Comparison of ENCODE assay signal across 10 cellular contexts in genomic region chr12:69471667-69472385, GRCh38. TPM values are rescaled to one million over a fixed set of nuclear protein-coding genes. Genes with fewer than 3 reads are reported as not detected.
A peak's percentile ranks its signal among the peaks of the same experiment; 100 is the strongest.
DNase-seq lines count a peak whose midpoint lies in the region; ATAC-seq and TF ChIP-seq lines count a peak whose summit lies in the region.
"Had no signal": no experiment of that assay in that cellular context is flagged by ENCODE, and none has a peak within 500 bp of the region (broad histone marks: within the 10 kb centered on the region; RNA-seq: fewer than 3 reads in every experiment).

No MANE protein-coding gene starts in this region.

- H3K79me2 ChIP-seq in H9 (ENCODE audit: insufficient read depth, low read length), result peaks cover 38% of the 10 kb centered on the region

- H3K9me3 Mint-ChIP-seq in H9, result no peaks in the 10 kb centered on the region

- H4K5ac ChIP-seq in H9 (ENCODE audit: insufficient read length, low read depth, low read length), result no peak overlapping the region

- H4K91ac ChIP-seq in H9 (ENCODE audit: insufficient read length, low read depth, low read length), result no peak overlapping the region

- no peaks in the 10 kb centered on the region for H3K9me3 ChIP-seq in H9 (ENCODE audit: control insufficient read depth, low read depth, low read length)
- H3K9me3 ChIP-seq in T-helper 17 cell (ENCODE audit: control insufficient read depth, low read length, poor library complexity, severe bottlenecking), result no peaks in the 10 kb centered on the region
- H3K9me3 ChIP-seq in skeletal muscle satellite cell (replicated peaks; ENCODE audit: low read length), result no peaks in the 10 kb centered on the region
- H3K9me3 ChIP-seq: prostate gland had no signal

- H3K27me3 Mint-ChIP-seq in H9 (ENCODE audit: low read depth) (no peaks in the 10 kb centered on the region), T-helper 17 cell (no peaks in the 10 kb centered on the region)

- H3K56ac ChIP-seq in H9 (ENCODE audit: insufficient read length, low read depth, low read length), result no peak overlapping the region

- no peak for ATAC-seq in T-helper 17 cell

- H3K27ac Mint-ChIP-seq in H9 (peak overlapping the region in 1 of 3 experiments; percentile 80; a peak in 2 of 7 replicates), T-helper 17 cell (peak overlapping the region; percentile 94)

- H3K36me3 Mint-ChIP-seq in H9 (ENCODE audit: insufficient read depth in 1 of 3, low read depth in 3 of 3) (no peaks in the 10 kb centered on the region; a peak in 2 of 7 replicates), T-helper 17 cell (ENCODE audit: low read depth) (peaks cover 4% of the 10 kb centered on the region)

- no peaks in the 10 kb centered on the region for H4K20me1 ChIP-seq in H9 (ENCODE audit: control insufficient read depth, insufficient read depth, insufficient read length)

- peak overlapping the region; percentile 94 for H3K4me2 ChIP-seq in H9 (ENCODE audit: insufficient read depth, insufficient read length, low read length)
- H3K4me2 ChIP-seq in skeletal muscle satellite cell (ENCODE audit: low read length), result peak overlapping the region; percentile 93

- WGBS in H9 (ENCODE audit: extremely low coverage, insufficient read length, low lambda C conversion rate), result no CpG with 5 or more reads among the region's 5 CpGs

- no peak overlapping the region for H3K18ac ChIP-seq in H9 (ENCODE audit: insufficient read length, low read depth, low read length)

- H2AK5ac ChIP-seq in H9 (ENCODE audit: insufficient read length, low read length), result no peak overlapping the region

- no peak overlapping the region for H2AFZ ChIP-seq in H9 (ENCODE audit: low read length)

- TF ChIP-seq CTCF in H9 (conservative IDR thresholded peaks at IDR 0.05), result no peak
- TF ChIP-seq CTCF in fibroblast of mammary gland (conservative IDR thresholded peaks at IDR 0.05; ENCODE audit: control insufficient read depth, insufficient read depth, low read depth, low read length), result no peak

- no peak overlapping the region for H2BK120ac ChIP-seq in H9 (ENCODE audit: low read depth, low read length, poor library complexity, severe bottlenecking)

- H3K4me1 Mint-ChIP-seq in H9, result peaks cover 64 to 81% of the 10 kb centered on the region in 2 experiments
- peaks cover 46% of the 10 kb centered on the region for H3K4me1 Mint-ChIP-seq in T-helper 17 cell

- peaks cover 4% of the 10 kb centered on the region for H3K79me1 ChIP-seq in H9 (ENCODE audit: insufficient read depth, low read depth, low read length, poor library complexity, severe bottlenecking)

- H3K27me3 ChIP-seq in H9 (ENCODE audit: insufficient read depth, low read length) (no peaks in the 10 kb centered on the region), skeletal muscle satellite cell (ENCODE audit: control insufficient read depth, insufficient read depth, low read length) (no peaks in the 10 kb centered on the region)

- no peak overlapping the region for H4K8ac ChIP-seq in H9 (replicated peaks; ENCODE audit: insufficient read length, low read depth, low read length)

- H3K4me3 ChIP-seq in fibroblast of mammary gland (ENCODE audit: control insufficient read depth, low read depth, low read length) (peak overlapping the region; percentile 88), skeletal muscle satellite cell (ENCODE audit: low read length) (peak overlapping the region; percentile 82)

- H2BK12ac ChIP-seq in H9 (ENCODE audit: insufficient read length, low read depth, low read length), result no peak overlapping the region

- H3K23me2 ChIP-seq in H9 (ENCODE audit: insufficient read length, low read depth, low read length, poor library complexity, severe bottlenecking), result peaks cover 4% of the 10 kb centered on the region

- no peak overlapping the region for H2BK5ac ChIP-seq in H9 (ENCODE audit: insufficient read length, low read length)

- H2BK15ac ChIP-seq in H9 (ENCODE audit: low read depth, low read length), result no peak overlapping the region

- peaks cover 6% of the 10 kb centered on the region; the same call in 1 of the 2 replicates for H3K4me1 ChIP-seq in H9 (ENCODE audit: insufficient read depth, low read length)
- peaks cover 50% of the 10 kb centered on the region for H3K4me1 ChIP-seq in skeletal muscle satellite cell (ENCODE audit: control insufficient read depth, insufficient read depth, low read length)

- peak overlapping the region; percentile 17 for H3K9ac ChIP-seq in H9 (ENCODE audit: extremely low read depth, insufficient read length, low read length)
- peak overlapping the region; percentile 98 for H3K9ac ChIP-seq in skeletal muscle satellite cell (ENCODE audit: low read depth, low read length)

- DNase-seq in H9 (no peak), T-helper 17 cell (no peak), fibroblast of mammary gland (ENCODE audit: low read depth) (no peak), NCI-H1417 (lab: John Stamatoyannopoulos, UW) (no peak), SHP77 treated with DMSO at 0.1 percent for 48 hours (lab: John Stamatoyannopoulos, UW) (no peak), epidermal melanocyte (ENCODE audit: insufficient read length, low spot score) (no peak)
- DNase-seq: activated effector memory CD4-positive, alpha-beta T cell treated with Interleukin-2 at 50 U/mL for 16 hours; NCI-H146 had no signal

- H3K14ac ChIP-seq in H9 (ENCODE audit: insufficient read depth, low read length), result no peak overlapping the region

- H3K23ac ChIP-seq in H9 (ENCODE audit: insufficient read length, low read depth, low read length), result no peak overlapping the region

- H2BK20ac ChIP-seq in H9 (ENCODE audit: low read depth, low read length, poor library complexity, severe bottlenecking), result no peak overlapping the region

- no peaks in the 10 kb centered on the region for H3K36me3 ChIP-seq in skeletal muscle satellite cell (ENCODE audit: insufficient read depth, low read length)
- H3K36me3 ChIP-seq: prostate gland had no signal

- H3K27ac ChIP-seq in H9 (ENCODE audit: insufficient read length, low read depth, low read length), result no peak overlapping the region

- peak overlapping the region; percentile 95 to 97 for H3K4me3 Mint-ChIP-seq in H9
- peak overlapping the region; percentile 96 for H3K4me3 Mint-ChIP-seq in T-helper 17 cell

- no peak overlapping the region for H3T11ph ChIP-seq in H9 (ENCODE audit: low read length)

- H3K4ac ChIP-seq in H9 (ENCODE audit: low read depth, low read length), result no peak overlapping the region

RNA-seq across cellular contexts. Expression of gene FRS2, which starts 1.6 kb away (rescaled TPM):
- total RNA-seq in H9 (2021), result 30.6 and 33.7 TPM in 2 replicates
- 10 to 100 TPM; 26.8 to 27.9 TPM for total RNA-seq in T-helper 17 cell
- 20.1 and 22.3 TPM in 2 replicates for total RNA-seq in skeletal muscle satellite cell (2012; rRNA removed)
